Comparison of ENCODE assay signal across 2 cellular contexts in the genomic region with DNA sequence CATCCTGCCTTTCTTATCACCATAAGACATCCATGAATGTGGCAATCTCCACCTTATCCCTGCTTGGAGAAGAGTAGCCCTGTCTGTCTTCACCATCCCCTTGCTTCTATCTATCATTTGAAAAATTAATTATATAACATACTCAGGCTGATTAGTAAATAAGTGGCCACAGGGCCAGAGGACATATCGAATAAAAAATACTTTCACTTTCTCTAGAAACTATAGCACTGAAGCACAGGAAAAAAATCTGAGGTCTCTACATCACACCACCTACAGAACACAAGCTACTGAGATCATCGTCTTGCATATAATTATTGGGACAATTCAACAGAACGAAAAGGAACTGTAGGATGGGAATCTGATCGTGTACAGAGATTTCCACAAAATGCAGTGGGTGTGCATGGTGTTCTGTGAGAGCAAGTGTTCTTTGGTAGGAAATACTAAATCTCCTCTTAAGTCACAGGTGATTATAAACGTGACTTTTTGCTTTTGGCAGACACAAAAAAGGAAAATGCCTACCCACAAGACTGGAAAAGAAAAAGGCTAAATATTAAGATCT.
TF ChIP-seq lines count a peak whose summit lies in the region.

No MANE protein-coding gene starts in this region.

TF ChIP-seq in HepG2, 621 proteins besides CTCF, POLR2A, EP300 and RAD21:
- TF ChIP-seq, protein P1, sequence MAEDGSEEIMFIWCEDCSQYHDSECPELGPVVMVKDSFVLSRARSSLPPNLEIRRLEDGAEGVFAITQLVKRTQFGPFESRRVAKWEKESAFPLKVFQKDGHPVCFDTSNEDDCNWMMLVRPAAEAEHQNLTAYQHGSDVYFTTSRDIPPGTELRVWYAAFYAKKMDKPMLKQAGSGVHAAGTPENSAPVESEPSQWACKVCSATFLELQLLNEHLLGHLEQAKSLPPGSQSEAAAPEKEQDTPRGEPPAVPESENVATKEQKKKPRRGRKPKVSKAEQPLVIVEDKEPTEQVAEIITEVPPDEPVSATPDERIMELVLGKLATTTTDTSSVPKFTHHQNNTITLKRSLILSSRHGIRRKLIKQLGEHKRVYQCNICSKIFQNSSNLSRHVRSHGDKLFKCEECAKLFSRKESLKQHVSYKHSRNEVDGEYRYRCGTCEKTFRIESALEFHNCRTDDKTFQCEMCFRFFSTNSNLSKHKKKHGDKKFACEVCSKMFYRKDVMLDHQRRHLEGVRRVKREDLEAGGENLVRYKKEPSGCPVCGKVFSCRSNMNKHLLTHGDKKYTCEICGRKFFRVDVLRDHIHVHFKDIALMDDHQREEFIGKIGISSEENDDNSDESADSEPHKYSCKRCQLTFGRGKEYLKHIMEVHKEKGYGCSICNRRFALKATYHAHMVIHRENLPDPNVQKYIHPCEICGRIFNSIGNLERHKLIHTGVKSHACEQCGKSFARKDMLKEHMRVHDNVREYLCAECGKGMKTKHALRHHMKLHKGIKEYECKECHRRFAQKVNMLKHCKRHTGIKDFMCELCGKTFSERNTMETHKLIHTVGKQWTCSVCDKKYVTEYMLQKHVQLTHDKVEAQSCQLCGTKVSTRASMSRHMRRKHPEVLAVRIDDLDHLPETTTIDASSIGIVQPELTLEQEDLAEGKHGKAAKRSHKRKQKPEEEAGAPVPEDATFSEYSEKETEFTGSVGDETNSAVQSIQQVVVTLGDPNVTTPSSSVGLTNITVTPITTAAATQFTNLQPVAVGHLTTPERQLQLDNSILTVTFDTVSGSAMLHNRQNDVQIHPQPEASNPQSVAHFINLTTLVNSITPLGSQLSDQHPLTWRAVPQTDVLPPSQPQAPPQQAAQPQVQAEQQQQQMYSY (CRISPR knock-in tag; IDR thresholded peaks at IDR 0.05): no peak
- TF ChIP-seq, protein P2, sequence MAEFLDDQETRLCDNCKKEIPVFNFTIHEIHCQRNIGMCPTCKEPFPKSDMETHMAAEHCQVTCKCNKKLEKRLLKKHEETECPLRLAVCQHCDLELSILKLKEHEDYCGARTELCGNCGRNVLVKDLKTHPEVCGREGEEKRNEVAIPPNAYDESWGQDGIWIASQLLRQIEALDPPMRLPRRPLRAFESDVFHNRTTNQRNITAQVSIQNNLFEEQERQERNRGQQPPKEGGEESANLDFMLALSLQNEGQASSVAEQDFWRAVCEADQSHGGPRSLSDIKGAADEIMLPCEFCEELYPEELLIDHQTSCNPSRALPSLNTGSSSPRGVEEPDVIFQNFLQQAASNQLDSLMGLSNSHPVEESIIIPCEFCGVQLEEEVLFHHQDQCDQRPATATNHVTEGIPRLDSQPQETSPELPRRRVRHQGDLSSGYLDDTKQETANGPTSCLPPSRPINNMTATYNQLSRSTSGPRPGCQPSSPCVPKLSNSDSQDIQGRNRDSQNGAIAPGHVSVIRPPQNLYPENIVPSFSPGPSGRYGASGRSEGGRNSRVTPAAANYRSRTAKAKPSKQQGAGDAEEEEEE (CRISPR knock-in tag; IDR thresholded peaks at IDR 0.05; ENCODE audit: borderline replicate concordance): no peak
- no peak for TF ChIP-seq REPIN1 (CRISPR knock-in tag; IDR thresholded peaks at IDR 0.05; ENCODE audit: borderline replicate concordance, low read depth)
- TF ChIP-seq EZH2 (conservative IDR thresholded peaks at IDR 0.05; ENCODE audit: low read depth, low read length): no peak
- no peak for TF ChIP-seq NR2C2 (CRISPR knock-in tag; IDR thresholded peaks at IDR 0.05; ENCODE audit: borderline replicate concordance)
- no peak for TF ChIP-seq RFX3 (CRISPR knock-in tag; IDR thresholded peaks at IDR 0.05)
- TF ChIP-seq, protein P3, sequence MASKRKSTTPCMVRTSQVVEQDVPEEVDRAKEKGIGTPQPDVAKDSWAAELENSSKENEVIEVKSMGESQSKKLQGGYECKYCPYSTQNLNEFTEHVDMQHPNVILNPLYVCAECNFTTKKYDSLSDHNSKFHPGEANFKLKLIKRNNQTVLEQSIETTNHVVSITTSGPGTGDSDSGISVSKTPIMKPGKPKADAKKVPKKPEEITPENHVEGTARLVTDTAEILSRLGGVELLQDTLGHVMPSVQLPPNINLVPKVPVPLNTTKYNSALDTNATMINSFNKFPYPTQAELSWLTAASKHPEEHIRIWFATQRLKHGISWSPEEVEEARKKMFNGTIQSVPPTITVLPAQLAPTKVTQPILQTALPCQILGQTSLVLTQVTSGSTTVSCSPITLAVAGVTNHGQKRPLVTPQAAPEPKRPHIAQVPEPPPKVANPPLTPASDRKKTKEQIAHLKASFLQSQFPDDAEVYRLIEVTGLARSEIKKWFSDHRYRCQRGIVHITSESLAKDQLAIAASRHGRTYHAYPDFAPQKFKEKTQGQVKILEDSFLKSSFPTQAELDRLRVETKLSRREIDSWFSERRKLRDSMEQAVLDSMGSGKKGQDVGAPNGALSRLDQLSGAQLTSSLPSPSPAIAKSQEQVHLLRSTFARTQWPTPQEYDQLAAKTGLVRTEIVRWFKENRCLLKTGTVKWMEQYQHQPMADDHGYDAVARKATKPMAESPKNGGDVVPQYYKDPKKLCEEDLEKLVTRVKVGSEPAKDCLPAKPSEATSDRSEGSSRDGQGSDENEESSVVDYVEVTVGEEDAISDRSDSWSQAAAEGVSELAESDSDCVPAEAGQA (IDR thresholded peaks at IDR 0.05; ENCODE audit: low read depth): no peak
- TF ChIP-seq, protein P3 (CRISPR knock-in tag; IDR thresholded peaks at IDR 0.05; ENCODE audit: borderline replicate concordance): no peak
- no peak for TF ChIP-seq ZNF546 (CRISPR knock-in tag; conservative IDR thresholded peaks at IDR 0.05)
- no peak for TF ChIP-seq PHF20 (CRISPR knock-in tag; IDR thresholded peaks at IDR 0.05)
- TF ChIP-seq ZSCAN30 (CRISPR knock-in tag; IDR thresholded peaks at IDR 0.05): no peak
- TF ChIP-seq HNRNPUL1 (IDR thresholded peaks at IDR 0.05; ENCODE audit: low read depth, low read length): no peak

TF ChIP-seq in GM12878, 131 proteins besides CTCF, POLR2A, EP300 and RAD21 (continued from another document):
- TF ChIP-seq, protein P4, sequence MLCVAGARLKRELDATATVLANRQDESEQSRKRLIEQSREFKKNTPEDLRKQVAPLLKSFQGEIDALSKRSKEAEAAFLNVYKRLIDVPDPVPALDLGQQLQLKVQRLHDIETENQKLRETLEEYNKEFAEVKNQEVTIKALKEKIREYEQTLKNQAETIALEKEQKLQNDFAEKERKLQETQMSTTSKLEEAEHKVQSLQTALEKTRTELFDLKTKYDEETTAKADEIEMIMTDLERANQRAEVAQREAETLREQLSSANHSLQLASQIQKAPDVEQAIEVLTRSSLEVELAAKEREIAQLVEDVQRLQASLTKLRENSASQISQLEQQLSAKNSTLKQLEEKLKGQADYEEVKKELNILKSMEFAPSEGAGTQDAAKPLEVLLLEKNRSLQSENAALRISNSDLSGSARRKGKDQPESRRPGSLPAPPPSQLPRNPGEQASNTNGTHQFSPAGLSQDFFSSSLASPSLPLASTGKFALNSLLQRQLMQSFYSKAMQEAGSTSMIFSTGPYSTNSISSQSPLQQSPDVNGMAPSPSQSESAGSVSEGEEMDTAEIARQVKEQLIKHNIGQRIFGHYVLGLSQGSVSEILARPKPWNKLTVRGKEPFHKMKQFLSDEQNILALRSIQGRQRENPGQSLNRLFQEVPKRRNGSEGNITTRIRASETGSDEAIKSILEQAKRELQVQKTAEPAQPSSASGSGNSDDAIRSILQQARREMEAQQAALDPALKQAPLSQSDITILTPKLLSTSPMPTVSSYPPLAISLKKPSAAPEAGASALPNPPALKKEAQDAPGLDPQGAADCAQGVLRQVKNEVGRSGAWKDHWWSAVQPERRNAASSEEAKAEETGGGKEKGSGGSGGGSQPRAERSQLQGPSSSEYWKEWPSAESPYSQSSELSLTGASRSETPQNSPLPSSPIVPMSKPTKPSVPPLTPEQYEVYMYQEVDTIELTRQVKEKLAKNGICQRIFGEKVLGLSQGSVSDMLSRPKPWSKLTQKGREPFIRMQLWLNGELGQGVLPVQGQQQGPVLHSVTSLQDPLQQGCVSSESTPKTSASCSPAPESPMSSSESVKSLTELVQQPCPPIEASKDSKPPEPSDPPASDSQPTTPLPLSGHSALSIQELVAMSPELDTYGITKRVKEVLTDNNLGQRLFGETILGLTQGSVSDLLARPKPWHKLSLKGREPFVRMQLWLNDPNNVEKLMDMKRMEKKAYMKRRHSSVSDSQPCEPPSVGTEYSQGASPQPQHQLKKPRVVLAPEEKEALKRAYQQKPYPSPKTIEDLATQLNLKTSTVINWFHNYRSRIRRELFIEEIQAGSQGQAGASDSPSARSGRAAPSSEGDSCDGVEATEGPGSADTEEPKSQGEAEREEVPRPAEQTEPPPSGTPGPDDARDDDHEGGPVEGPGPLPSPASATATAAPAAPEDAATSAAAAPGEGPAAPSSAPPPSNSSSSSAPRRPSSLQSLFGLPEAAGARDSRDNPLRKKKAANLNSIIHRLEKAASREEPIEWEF (IDR thresholded peaks at IDR 0.05; ENCODE audit: insufficient replicate concordance, low read depth, low read length): no peak
- TF ChIP-seq POLR2AphosphoS5 (IDR thresholded peaks at IDR 0.05; ENCODE audit: low read length) (no peak), IKZF1 (conservative IDR thresholded peaks at IDR 0.05) (no peak), SUZ12 (IDR thresholded peaks at IDR 0.05; ENCODE audit: unreplicated experiment) (no peak), HDAC6 (IDR thresholded peaks at IDR 0.05; ENCODE audit: unreplicated experiment) (no peak), NFXL1 (IDR thresholded peaks at IDR 0.05; ENCODE audit: borderline replicate concordance) (no peak), HDGF (IDR thresholded peaks at IDR 0.05) (no peak), BCL11A (IDR thresholded peaks at IDR 0.05; ENCODE audit: low read depth, low read length) (no peak), RELA (IDR thresholded peaks at IDR 0.05; ENCODE audit: borderline replicate concordance, partially characterized antibody) (no peak), NRF1 (conservative IDR thresholded peaks at IDR 0.05; ENCODE audit: low read depth, low read length) (no peak)
- TF ChIP-seq, protein P5, sequence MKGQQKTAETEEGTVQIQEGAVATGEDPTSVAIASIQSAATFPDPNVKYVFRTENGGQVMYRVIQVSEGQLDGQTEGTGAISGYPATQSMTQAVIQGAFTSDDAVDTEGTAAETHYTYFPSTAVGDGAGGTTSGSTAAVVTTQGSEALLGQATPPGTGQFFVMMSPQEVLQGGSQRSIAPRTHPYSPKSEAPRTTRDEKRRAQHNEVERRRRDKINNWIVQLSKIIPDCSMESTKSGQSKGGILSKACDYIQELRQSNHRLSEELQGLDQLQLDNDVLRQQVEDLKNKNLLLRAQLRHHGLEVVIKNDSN (IDR thresholded peaks at IDR 0.05; ENCODE audit: borderline replicate concordance, extremely low read length, insufficient read depth, low read depth, low read length): no peak
